In the genomic region with DNA sequence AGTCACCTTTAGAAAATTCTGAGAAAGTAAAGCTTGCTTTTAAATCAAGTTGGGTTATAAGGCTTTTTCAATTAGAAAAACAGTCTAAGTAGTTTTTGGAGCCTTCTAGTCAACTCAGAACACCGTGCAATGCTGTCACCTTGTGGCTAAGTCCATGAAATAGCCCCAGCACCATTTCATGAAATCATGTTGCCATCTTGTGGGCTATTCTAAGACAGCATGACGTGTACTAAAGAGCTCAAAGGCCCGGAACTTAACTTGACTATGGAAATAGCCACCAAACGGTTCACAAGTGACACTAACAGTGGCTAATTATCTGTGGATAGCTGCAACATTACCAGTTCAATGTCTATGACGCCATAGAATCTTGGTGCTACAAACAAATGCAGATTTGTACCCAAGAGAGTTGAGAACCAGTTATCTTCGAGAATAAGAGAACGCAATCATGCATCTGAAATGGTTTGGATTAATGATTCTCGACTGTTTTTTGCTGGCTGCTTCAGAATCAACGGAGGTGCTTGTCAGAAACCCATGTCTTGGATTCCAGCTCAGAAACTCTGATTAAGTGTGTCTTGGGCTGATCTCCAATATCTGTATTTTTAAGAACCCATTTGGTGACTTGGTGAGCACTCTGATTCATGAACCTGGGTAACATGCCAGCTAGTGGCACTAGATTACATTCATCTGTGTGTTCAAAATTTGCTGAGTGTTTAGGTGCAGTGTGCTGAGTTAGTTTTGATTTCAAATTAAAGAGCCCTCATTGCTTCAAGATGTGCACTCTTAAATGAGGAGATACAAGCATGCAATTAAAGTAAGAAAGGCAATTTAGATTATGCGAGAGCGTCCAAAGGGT, we compare ENCODE assay signal across 8 cellular contexts.
DNase-seq lines count a peak whose midpoint lies in the region; ATAC-seq and TF ChIP-seq lines count a peak whose summit lies in the region.

No MANE protein-coding gene starts in this region.

- H3K4me2 ChIP-seq in HCT116 (ENCODE audit: low read length), result no peak overlapping the region
- H3K4me2 ChIP-seq in PC-3 (ENCODE audit: low read length), result no peak overlapping the region

- no peaks in the 10 kb centered on the region for H3K4me1 ChIP-seq in HCT116 (ENCODE audit: control insufficient read depth in 1 of 2, insufficient read depth in 2 of 2, low read length in 2 of 2)
- no peaks in the 10 kb centered on the region for H3K4me1 ChIP-seq in PC-3 (ENCODE audit: insufficient read depth, low read length)
- no peaks in the 10 kb centered on the region for H3K4me1 ChIP-seq in adrenal gland (replicated peaks in 1 of 2)
- peaks cover 6% of the 10 kb centered on the region for H3K4me1 ChIP-seq in left ventricle myocardium inferior
- peaks cover 12% of the 10 kb centered on the region for H3K4me1 ChIP-seq in rectal smooth muscle tissue (ENCODE audit: control insufficient read depth, insufficient read depth, low read length)

- intact Hi-C loops in HCT116 (cut with micrococcal nuclease), result loop anchor here (1.0 kb wide), 3 partner anchors 123 to 1090 kb away; no protein-coding TSS in a partner anchor
- intact Hi-C loops in PC-3 (cut with micrococcal nuclease), result no loop called here
- intact Hi-C loops in adrenal gland (cut with DNase I), result loop anchor here (5.0 to 10.0 kb wide), 4 partner anchors 125 to 1088 kb away; no protein-coding TSS in a partner anchor
- intact Hi-C loops in left ventricle myocardium inferior (cut with micrococcal nuclease), result loop anchor here (5.0 kb wide), 1 partner anchor 1093 kb away; no protein-coding TSS in a partner anchor

- no peaks in the 10 kb centered on the region for H3F3A ChIP-seq in PC-3 (ENCODE audit: low read length, unreplicated experiment)

- H3K9me2 ChIP-seq in HCT116 (ENCODE audit: insufficient read depth), result no peaks in the 10 kb centered on the region
- H3K9me2 ChIP-seq in PC-3 (replicated peaks; ENCODE audit: low read length), result no peaks in the 10 kb centered on the region

- ATAC-seq in HCT116, result peak; percentile 99
- peak; percentile 54 for ATAC-seq in PC-3

- H3K36me3 ChIP-seq in HCT116 (ENCODE audit: control insufficient read depth in 1 of 2, insufficient read depth in 2 of 2, low read length in 2 of 2) (no peaks in the 10 kb centered on the region), PC-3 (ENCODE audit: low read depth, low read length) (peaks cover 4% of the 10 kb centered on the region; the same call in 1 of the 2 replicates), adrenal gland (replicated peaks in 1 of 2) (no peaks in the 10 kb centered on the region), left ventricle myocardium inferior (no peaks in the 10 kb centered on the region), rectal smooth muscle tissue (ENCODE audit: control insufficient read depth, insufficient read depth, low read length) (no peaks in the 10 kb centered on the region)

- H4K20me1 ChIP-seq in HCT116 (ENCODE audit: insufficient read depth), result no peaks in the 10 kb centered on the region
- no peaks in the 10 kb centered on the region for H4K20me1 ChIP-seq in PC-3 (ENCODE audit: low read length)

- no peak overlapping the region for H3K9ac ChIP-seq in HCT116 (ENCODE audit: low read length)
- no peak overlapping the region for H3K9ac ChIP-seq in PC-3 (ENCODE audit: low read length)
- no peak overlapping the region for H3K9ac ChIP-seq in rectal smooth muscle tissue (ENCODE audit: low read length)

- no TSS peak for BruUV-seq in HCT116 (replicated peaks; lab: Mats Ljungman, UMichigan)
- no TSS peak for BruUV-seq in PC-3 (replicated peaks; lab: Mats Ljungman, UMichigan)

- H3K79me2 ChIP-seq in HCT116 (ENCODE audit: insufficient read depth, low read length), result no peaks in the 10 kb centered on the region
- no peaks in the 10 kb centered on the region for H3K79me2 ChIP-seq in PC-3 (ENCODE audit: low read length)

- no peak overlapping the region for H2AFZ ChIP-seq in HCT116 (ENCODE audit: low read depth, low read length, poor library complexity, severe bottlenecking)
- 0 out of 2 replicates have a peak overlapping the region, but pooled peaks have one; percentile 7 for H2AFZ ChIP-seq in PC-3 (ENCODE audit: low read length)

- CTCF ChIA-PET in HCT116 (lab: Charles Lee) (interaction anchor here (0.5 to 2.2 kb wide), 22 partner anchors 8 to 1199 kb away, joined by 3 to 125 read pairs (median 4); no protein-coding TSS in a partner anchor), PC-3 (lab: Charles Lee) (interaction anchor here (1.2 kb wide), 1 partner anchor 1090 kb away, joined by 17 read pairs; no protein-coding TSS in a partner anchor)

- DNase-seq in activated gamma-delta T cell treated with Interleukin-2 at 50 U/mL for 16 hours (peak; percentile 18), activated gamma-delta T cell (lab: John Stamatoyannopoulos, UW) (no peak), HCT116 (ENCODE audit: low read depth, low spot score) (peak; percentile 82), LoVo (ENCODE audit: low spot score) (peak; percentile 87), PC-3 (peak; percentile 86), adrenal gland (peak; percentile 34 to 84 (median 63)), left ventricle myocardium inferior (peak; percentile 27)

- TF ChIP-seq POLR2A in HCT116 (IDR thresholded peaks at IDR 0.05; ENCODE audit: borderline replicate concordance, extremely low read depth, insufficient read depth, insufficient read length) (no peak), adrenal gland (IDR thresholded peaks at IDR 0.05) (no peak)

- RAD21 ChIA-PET in HCT116 (lab: Charles Lee; ENCODE audit: low non-redundant PET in 1 of 2, low total read pairs in 2 of 2, uncharacterized antibody in 2 of 2, unreplicated experiment in 2 of 2), result interaction anchor here (0.6 to 1.5 kb wide), 7 partner anchors 123 to 1090 kb away, joined by 3 to 25 read pairs (median 4); no protein-coding TSS in a partner anchor

- H3K9me3 ChIP-seq in HCT116 (ENCODE audit: control insufficient read depth in 1 of 2, insufficient read depth in 1 of 2, low read depth in 1 of 2, low read length in 2 of 2), result no peaks in the 10 kb centered on the region
- no peaks in the 10 kb centered on the region for H3K9me3 ChIP-seq in PC-3 (ENCODE audit: low read length)
- no peaks in the 10 kb centered on the region for H3K9me3 ChIP-seq in adrenal gland (replicated peaks in 1 of 3)
- H3K9me3 ChIP-seq in left ventricle myocardium inferior (replicated peaks), result no peaks in the 10 kb centered on the region

- WGBS in adrenal gland, 4 donors, result 45 to 48% (median 47%) methylated on average over 11 of the region's 11 CpGs

- TF ChIP-seq RAD21 in HCT116 (IDR thresholded peaks at IDR 0.05; ENCODE audit: low read depth), result peak; percentile 98

- H3K4me3 ChIP-seq in HCT116 (replicated peaks in 1 of 2; ENCODE audit: low read depth in 1 of 2, low read length in 2 of 2) (no peak overlapping the region), PC-3 (ENCODE audit: low read length) (no peak overlapping the region), adrenal gland (no peak overlapping the region), left ventricle myocardium inferior (no peak overlapping the region), rectal smooth muscle tissue (ENCODE audit: low read length) (no peak overlapping the region)

- H3K27me3 ChIP-seq in HCT116 (ENCODE audit: insufficient read depth, low read length) (peaks cover 6% of the 10 kb centered on the region), PC-3 (ENCODE audit: low read length) (0 out of 2 replicates have a peak, but pooled peaks cover 6% of the 10 kb centered on the region), adrenal gland (no peaks in the 10 kb centered on the region), left ventricle myocardium inferior (ENCODE audit: low read depth) (no peaks in the 10 kb centered on the region), rectal smooth muscle tissue (ENCODE audit: control insufficient read depth, insufficient read depth, low read length) (no peaks in the 10 kb centered on the region)

- POLR2A ChIA-PET in HCT116 (lab: Charles Lee), result no interaction called here
- POLR2A ChIA-PET in PC-3 (lab: Charles Lee; ENCODE audit: unreplicated experiment), result no interaction called here

- H3K27ac ChIP-seq in HCT116 (ENCODE audit: low read depth, low read length) (no peak overlapping the region), PC-3 (ENCODE audit: low read length) (no peak overlapping the region), adrenal gland (peak overlapping the region in 1 of 5 donors; percentile 45), left ventricle myocardium inferior (replicated peaks) (peak overlapping the region; percentile 73), rectal smooth muscle tissue (ENCODE audit: low read depth, low read length) (peak overlapping the region; percentile 75)

- TF ChIP-seq CTCF in HCT116 (IDR thresholded peaks at IDR 0.05 in 2 of 3, conservative IDR thresholded peaks at IDR 0.05 in 1 of 3; ENCODE audit: borderline replicate concordance in 1 of 3, insufficient read depth in 1 of 3, low read depth in 2 of 3, low read length in 2 of 3) (peak; percentile 86 to 99 (median 97)), PC-3 (conservative IDR thresholded peaks at IDR 0.05; ENCODE audit: low read depth, low read length) (peak; percentile 98), adrenal gland (IDR thresholded peaks at IDR 0.05) (peak; percentile 58 to 94 (median 89)), left ventricle myocardium inferior (IDR thresholded peaks at IDR 0.05; ENCODE audit: borderline replicate concordance) (peak; percentile 88)

TF ChIP-seq in HCT116, 20 proteins besides CTCF, POLR2A, EP300 and RAD21 (continues in another document):
- no peak for TF ChIP-seq SP1 (IDR thresholded peaks at IDR 0.05; ENCODE audit: low read depth)
- peak; percentile 32; the same call in 1 of the 2 replicates for TF ChIP-seq CBX3 (IDR thresholded peaks at IDR 0.05; ENCODE audit: low read depth)
- no peak for TF ChIP-seq MAX (IDR thresholded peaks at IDR 0.05)
- no peak for TF ChIP-seq POLR2AphosphoS5 (IDR thresholded peaks at IDR 0.05; ENCODE audit: low read depth, low read length)
- no peak for TF ChIP-seq EZH2 (IDR thresholded peaks at IDR 0.05)
- no peak for TF ChIP-seq JUND (IDR thresholded peaks at IDR 0.05)
- no peak for TF ChIP-seq SIN3A (IDR thresholded peaks at IDR 0.05; ENCODE audit: low read depth)
- no peak for TF ChIP-seq FOSL1 (IDR thresholded peaks at IDR 0.05; ENCODE audit: low read depth)
- TF ChIP-seq EGR1 (IDR thresholded peaks at IDR 0.05; ENCODE audit: low read depth), result no peak
- TF ChIP-seq, protein P1, sequence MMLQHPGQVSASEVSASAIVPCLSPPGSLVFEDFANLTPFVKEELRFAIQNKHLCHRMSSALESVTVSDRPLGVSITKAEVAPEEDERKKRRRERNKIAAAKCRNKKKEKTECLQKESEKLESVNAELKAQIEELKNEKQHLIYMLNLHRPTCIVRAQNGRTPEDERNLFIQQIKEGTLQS (IDR thresholded peaks at IDR 0.05), result no peak
- peak; percentile 85 for TF ChIP-seq YY1 (IDR thresholded peaks at IDR 0.05; ENCODE audit: extremely low read depth, insufficient replicate concordance, low read depth, low read length)
- TF ChIP-seq TCF7L2 (IDR thresholded peaks at IDR 0.05; ENCODE audit: borderline replicate concordance, extremely low read depth, insufficient read depth, insufficient read length), result no peak

Comparison
In these comparisons a context has a peak if more than half of its experiments do, and no peak if none do; other contexts are left out.
1. H3K27ac ChIP-seq: peak in left ventricle myocardium inferior (single experiment) and rectal smooth muscle tissue (single experiment); none in HCT116 (single experiment) and PC-3 (single experiment).
2. Peak in every context shown above with its lines, with median percentiles within 50 percentile points of each other: CTCF ChIP-seq.